22 cellular contexts compared by ENCODE assay signal in the genomic region with DNA sequence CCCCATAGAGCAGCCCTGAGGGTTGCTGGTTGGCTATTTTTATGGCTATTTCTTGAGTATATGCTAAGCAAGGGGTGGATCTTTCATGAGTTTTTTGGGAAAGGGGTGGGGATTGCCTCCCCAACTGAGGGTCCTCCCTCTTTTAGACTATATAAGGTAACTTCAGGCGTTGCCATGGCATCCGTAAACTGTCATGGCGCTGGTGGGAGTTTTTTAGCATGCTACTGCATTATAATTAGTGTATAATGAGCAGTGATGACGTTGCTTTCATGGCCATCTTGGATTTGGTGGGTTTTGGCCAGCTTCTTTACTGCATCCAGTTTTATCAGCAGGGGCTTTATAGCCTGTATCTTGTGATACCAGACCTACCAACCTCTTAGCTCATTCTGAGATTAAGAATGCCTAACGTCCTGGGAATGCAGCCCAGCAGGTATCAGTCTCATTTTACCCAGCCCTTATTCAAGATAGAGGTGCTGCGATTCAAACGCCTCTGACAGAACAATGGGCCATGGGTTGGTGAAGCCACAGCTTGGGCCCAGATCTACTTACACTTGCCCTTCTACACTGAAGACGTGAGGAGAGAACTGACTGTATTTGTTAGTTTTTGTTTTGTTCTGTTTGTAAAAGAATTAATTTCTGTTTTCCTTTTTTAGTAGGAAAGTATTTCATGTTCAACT. TPM values are rescaled to one million over a fixed set of nuclear protein-coding genes. Genes with fewer than 3 reads are reported as not detected.
"Had no signal": no experiment of that assay in that cellular context is flagged by ENCODE, and none has a peak within 500 bp of the region (broad histone marks: within the 10 kb centered on the region; RNA-seq: fewer than 3 reads in every experiment).

No MANE protein-coding gene starts in this region.

- H3K27me3 ChIP-seq: esophagus squamous epithelium, sigmoid colon, testis had no signal

- DNase-seq: activated CD4-positive, alpha-beta T cell treated with anti-CD3 and anti-CD28 coated beads, Interleukin-2, amount 10 ng/mL, durations not matched to agents 24 days and 14 days; activated CD4-positive, CD25-positive, alpha-beta regulatory T cell; activated CD8-positive, alpha-beta memory T cell treated with anti-CD3 and anti-CD28 coated beads, Interleukin-2, amount 50 U/mL, for 4 hours; activated CD8-positive, alpha-beta T cell treated with anti-CD3 and anti-CD28 coated beads, Interleukin-2, amount 10 ng/mL, durations not matched to agents 7 days and 5 days; activated gamma-delta T cell; activated T-cell treated with anti-CD3 and anti-CD28 coated beads, Interleukin-2, amount 50 U/mL, for 48 hours; amniotic stem cell; esophagus squamous epithelium; left colon; lower lobe of right lung; midbrain; sigmoid colon; spleen; stimulated activated CD4-positive, alpha-beta T cell treated with anti-CD3 and anti-CD28 coated beads, Interleukin-1b, Interleukin-23, amount 100 ng/mL, for 48 hours; stimulated activated naive CD8-positive, alpha-beta T cell treated with anti-CD3 and anti-CD28 coated beads, Interleukin-15, amount 100 ng/mL, for 72 hours; T-helper 2 cell; testis had no signal

- H3K9me3 ChIP-seq: esophagus squamous epithelium, lower lobe of right lung, sigmoid colon, testis had no signal

- H3K36me3 ChIP-seq: esophagus squamous epithelium, lower lobe of right lung, sigmoid colon, spleen had no signal

- H3K4me3 ChIP-seq: esophagus squamous epithelium, lower lobe of right lung, sigmoid colon, spleen, testis had no signal

- H3K4me1 ChIP-seq: esophagus squamous epithelium, lower lobe of right lung, sigmoid colon had no signal

- H3K27ac ChIP-seq: esophagus squamous epithelium, lower lobe of right lung, sigmoid colon, spleen, testis had no signal

- FAIRE-seq: colon, TTC549 had no signal

RNA-seq across cellular contexts. Expression of a gene that starts 53.8 kb away (rescaled TPM):
- total RNA-seq: fibroblast of villous mesenchyme, myocyte, osteocyte had no signal
